10 cellular contexts compared by ENCODE assay signal in the genomic region with DNA sequence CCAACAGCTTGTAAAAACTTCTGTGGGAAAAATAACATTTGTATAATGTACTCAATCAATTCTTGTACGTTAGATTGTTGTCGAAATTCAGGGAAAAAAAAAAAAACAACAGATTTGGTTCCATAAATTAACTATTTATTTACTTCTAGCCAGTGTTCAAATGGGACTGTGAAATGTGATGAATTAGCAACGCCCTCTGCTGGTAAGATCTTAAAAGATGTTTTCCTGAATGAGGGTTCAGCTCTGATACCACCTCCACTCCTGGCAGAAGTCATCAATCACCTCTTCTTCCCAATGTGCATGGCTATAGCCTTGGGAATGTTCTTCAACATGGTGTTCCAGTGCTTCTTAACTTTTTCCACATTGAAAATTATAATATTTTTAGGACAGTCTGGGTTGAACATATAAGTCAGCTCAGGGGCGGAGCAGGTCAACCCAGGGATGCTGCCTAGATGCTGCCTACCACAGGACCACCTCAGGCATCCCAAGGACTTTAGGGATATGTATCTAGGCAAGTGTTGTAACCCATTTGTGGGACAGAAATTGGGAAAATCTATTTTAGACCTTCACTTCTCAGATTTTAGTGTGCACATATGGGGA.
A peak's percentile ranks its signal among the peaks of the same experiment; 100 is the strongest.
DNase-seq lines count a peak whose midpoint lies in the region; ATAC-seq and TF ChIP-seq lines count a peak whose summit lies in the region.
"Had no signal": no experiment of that assay in that cellular context is flagged by ENCODE, and none has a peak within 500 bp of the region (broad histone marks: within the 10 kb centered on the region; RNA-seq: fewer than 3 reads in every experiment).

No MANE protein-coding gene starts in this region.

- H4K20me1 ChIP-seq in smooth muscle cell (ENCODE audit: low read depth): no peaks in the 10 kb centered on the region

- WGBS in smooth muscle cell (ENCODE audit: low lambda C conversion rate): 26% methylated on average over 4 of the region's 4 CpGs

- peak; percentile 55 to 63 for TF ChIP-seq CTCF in Caco-2 (IDR thresholded peaks at IDR 0.05; ENCODE audit: insufficient read depth in 1 of 2, low read depth in 1 of 2, low read length in 1 of 2, severe bottlenecking in 1 of 2, unreplicated experiment in 1 of 2)
- TF ChIP-seq CTCF in NB4 (IDR thresholded peaks at IDR 0.05; ENCODE audit: low read depth, low read length): peak; percentile 41
- peak; percentile 31 for TF ChIP-seq CTCF in WI38 (IDR thresholded peaks at IDR 0.05; ENCODE audit: low read depth, low read length)
- peak; percentile 77 for TF ChIP-seq CTCF in left ventricle myocardium inferior (IDR thresholded peaks at IDR 0.05; ENCODE audit: borderline replicate concordance)
- peak; percentile 70 for TF ChIP-seq CTCF in smooth muscle cell (IDR thresholded peaks at IDR 0.05; ENCODE audit: borderline replicate concordance, insufficient read depth, poor library complexity, severe bottlenecking)

- H3K4me2 ChIP-seq in smooth muscle cell: no peak overlapping the region

- DNase-seq in Caco-2: peak in 1 of 2 experiments; percentile 51
- DNase-seq in NB4 (ENCODE audit: low read depth): peak; percentile 36
- DNase-seq in left ventricle myocardium inferior: no peak
- DNase-seq in smooth muscle cell (lab: John Stamatoyannopoulos, UW; ENCODE audit: unreplicated experiment): no peak
- no peak for DNase-seq in stimulated activated naive CD4-positive, alpha-beta T cell treated with Interleukin-2 at 50 U/mL for 16 hours (lab: John Stamatoyannopoulos, UW)

- no peak overlapping the region for H2AFZ ChIP-seq in smooth muscle cell (ENCODE audit: low read depth)

- H3K27ac Mint-ChIP-seq in Caco-2 (ENCODE audit: unreplicated experiment): no peak overlapping the region
- H3K27ac Mint-ChIP-seq: natural killer cell treated with Interleukin-12 subunit alpha and Interleukin-12 subunit beta and Interleukin-15 and Interleukin-18, amount 100 ng/mL, for 72 hours had no signal

- no peaks in the 10 kb centered on the region for H3K79me2 ChIP-seq in smooth muscle cell (ENCODE audit: low read depth)

- H3K4me3 ChIP-seq in Caco-2 (ENCODE audit: low read depth, low read length) (no peak overlapping the region), NB4 (ENCODE audit: low read depth, low read length) (no peak overlapping the region), WI38 (ENCODE audit: low read depth, low read length) (no peak overlapping the region), left ventricle myocardium inferior (no peak overlapping the region), smooth muscle cell (no peak overlapping the region)
- H3K4me3 ChIP-seq: SJCRH30 had no signal

- H3K36me3 Mint-ChIP-seq in Caco-2 (ENCODE audit: insufficient read depth, unreplicated experiment): no peaks in the 10 kb centered on the region
- H3K36me3 Mint-ChIP-seq: natural killer cell treated with Interleukin-12 subunit alpha and Interleukin-12 subunit beta and Interleukin-15 and Interleukin-18, amount 100 ng/mL, for 72 hours had no signal

- ATAC-seq in GM21360 (IDR thresholded peaks at IDR 0.05; ENCODE audit: unreplicated experiment) (peak; percentile 69), HG02610 (IDR thresholded peaks at IDR 0.05; ENCODE audit: unreplicated experiment) (no peak)

- BruUV-seq in Caco-2 (replicated peaks; lab: Mats Ljungman, UMichigan): no TSS peak

- H3K9ac ChIP-seq in smooth muscle cell (ENCODE audit: low read depth): no peak overlapping the region

- no peaks in the 10 kb centered on the region for H3K4me1 ChIP-seq in Caco-2
- peaks cover 7% of the 10 kb centered on the region for H3K4me1 ChIP-seq in left ventricle myocardium inferior
- no peaks in the 10 kb centered on the region for H3K4me1 ChIP-seq in smooth muscle cell (ENCODE audit: low read depth)

- no peaks in the 10 kb centered on the region for H3K27me3 ChIP-seq in Caco-2 (replicated peaks; ENCODE audit: control insufficient read depth, insufficient read depth, low read length)
- H3K27me3 ChIP-seq in left ventricle myocardium inferior (ENCODE audit: low read depth): no peaks in the 10 kb centered on the region
- H3K27me3 ChIP-seq in smooth muscle cell (ENCODE audit: low read depth): no peaks in the 10 kb centered on the region
- H3K27me3 ChIP-seq: SJCRH30 had no signal

- H3K9me3 Mint-ChIP-seq in Caco-2 (ENCODE audit: unreplicated experiment): no peaks in the 10 kb centered on the region
- H3K9me3 Mint-ChIP-seq: natural killer cell treated with Interleukin-12 subunit alpha and Interleukin-12 subunit beta and Interleukin-15 and Interleukin-18, amount 100 ng/mL, for 72 hours had no signal

- H3K27me3 Mint-ChIP-seq in Caco-2 (ENCODE audit: insufficient read depth, unreplicated experiment): peaks cover 3% of the 10 kb centered on the region

- POLR2A ChIA-PET in Caco-2 (lab: Charles Lee): interaction anchor here (1.0 kb wide), 1 partner anchor 75 kb away, joined by 3 read pairs; no protein-coding TSS in a partner anchor

- H3K4me1 Mint-ChIP-seq in Caco-2 (ENCODE audit: low read depth, unreplicated experiment): peaks cover 7% of the 10 kb centered on the region

- H3K27ac ChIP-seq in left ventricle myocardium inferior (replicated peaks): no peak overlapping the region
- no peak overlapping the region for H3K27ac ChIP-seq in smooth muscle cell (ENCODE audit: low read depth)
- H3K27ac ChIP-seq: SJCRH30 had no signal

- CTCF ChIA-PET in Caco-2 (lab: Charles Lee): interaction anchor here (0.7 to 4.3 kb wide), 7 partner anchors 17 to 78 kb away, joined by 3 to 62 read pairs (median 6); no protein-coding TSS in a partner anchor

- no peaks in the 10 kb centered on the region for H3K9me3 ChIP-seq in Caco-2
- H3K9me3 ChIP-seq in left ventricle myocardium inferior (replicated peaks): no peaks in the 10 kb centered on the region
- no peaks in the 10 kb centered on the region for H3K9me3 ChIP-seq in smooth muscle cell (replicated peaks; ENCODE audit: low read depth)
- H3K9me3 ChIP-seq: SJCRH30 had no signal

- H3K36me3 ChIP-seq in Caco-2 (ENCODE audit: control insufficient read depth, insufficient read depth, low read length): no peaks in the 10 kb centered on the region
- no peaks in the 10 kb centered on the region for H3K36me3 ChIP-seq in left ventricle myocardium inferior
- H3K36me3 ChIP-seq in smooth muscle cell (ENCODE audit: low read depth): no peaks in the 10 kb centered on the region
- H3K36me3 ChIP-seq: SJCRH30 had no signal

- no peaks in the 10 kb centered on the region for H3F3A ChIP-seq in smooth muscle cell (ENCODE audit: low read depth)

- TF ChIP-seq POLR2A in NB4 (IDR thresholded peaks at IDR 0.05; ENCODE audit: extremely low read depth, insufficient read length): no peak

- intact Hi-C loops in Caco-2 (cut with micrococcal nuclease; ENCODE audit: unreplicated experiment) (loop anchor here (1.0 kb wide), 3 partner anchors 70 to 862 kb away; no protein-coding TSS in a partner anchor), left ventricle myocardium inferior (cut with micrococcal nuclease) (loop anchor here (5.0 to 10.0 kb wide), 2 partner anchors 73 to 715 kb away; no protein-coding TSS in a partner anchor)

- no peak overlapping the region for H3K4me3 Mint-ChIP-seq in Caco-2 (ENCODE audit: unreplicated experiment)
- H3K4me3 Mint-ChIP-seq: natural killer cell treated with Interleukin-12 subunit alpha and Interleukin-12 subunit beta and Interleukin-15 and Interleukin-18, amount 100 ng/mL, for 72 hours had no signal
